Comparison of ENCODE assay signal across 9 cellular contexts in genomic region chr12:108306014-108306501, GRCh38. TPM values are rescaled to one million over a fixed set of nuclear protein-coding genes. Genes with fewer than 3 reads are reported as not detected.
A peak's percentile ranks its signal among the peaks of the same experiment; 100 is the strongest.
DNase-seq lines count a peak whose midpoint lies in the region; ATAC-seq and TF ChIP-seq lines count a peak whose summit lies in the region.
"Had no signal": no experiment of that assay in that cellular context is flagged by ENCODE, and none has a peak within 500 bp of the region (broad histone marks: within the 10 kb centered on the region; RNA-seq: fewer than 3 reads in every experiment).

No MANE protein-coding gene starts in this region.

- no peak for TF ChIP-seq CTCF in uterus (IDR thresholded peaks at IDR 0.05)

- H3K4me3 Mint-ChIP-seq in activated T-cell treated with anti-CD3 and anti-CD28 coated beads, Interleukin-2, amount 50 U/mL, for 72 hours: peak overlapping the region; percentile 13 to 37
- no peak overlapping the region for H3K4me3 Mint-ChIP-seq in activated naive CD4-positive, alpha-beta T cell treated with anti-CD3 and anti-CD28 coated beads for 36 hours
- H3K4me3 Mint-ChIP-seq: B cell had no signal

- peak; percentile 62 to 68 for ATAC-seq in activated T-cell treated with anti-CD3 and anti-CD28 coated beads, Interleukin-2, amount 50 U/mL, for 72 hours (replicated peaks in 1 of 2)
- ATAC-seq in HG03439 (IDR thresholded peaks at IDR 0.05; ENCODE audit: unreplicated experiment) (no peak), HG02852 (IDR thresholded peaks at IDR 0.05; ENCODE audit: unreplicated experiment) (no peak)

- H3K27ac Mint-ChIP-seq in activated T-cell treated with anti-CD3 and anti-CD28 coated beads, Interleukin-2, amount 50 U/mL, for 72 hours: no peak overlapping the region
- no peak overlapping the region for H3K27ac Mint-ChIP-seq in activated naive CD4-positive, alpha-beta T cell treated with anti-CD3 and anti-CD28 coated beads for 36 hours
- H3K27ac Mint-ChIP-seq: B cell had no signal

- CTCF ChIA-PET in activated naive CD4-positive, alpha-beta T cell treated with anti-CD3 and anti-CD28 coated beads for 36 hours (lab: Charles Lee): interaction anchor here (1.4 kb wide), 1 partner anchor 8 kb away, joined by 3 read pairs; no protein-coding TSS in a partner anchor

- H3K36me3 ChIP-seq in duodenal mucosa (ENCODE audit: control insufficient read depth in 1 of 2, insufficient read depth in 2 of 2, low read length in 2 of 2): no peaks in the 10 kb centered on the region
- H3K36me3 ChIP-seq in muscle layer of colon (ENCODE audit: insufficient read depth, low read length): no peaks in the 10 kb centered on the region
- H3K36me3 ChIP-seq in uterus: no peaks in the 10 kb centered on the region

- H3K9me3 ChIP-seq in duodenal mucosa (ENCODE audit: control insufficient read depth in 1 of 2, low read length in 2 of 2) (no peaks in the 10 kb centered on the region), muscle layer of colon (ENCODE audit: low read length) (no peaks in the 10 kb centered on the region), uterus (no peaks in the 10 kb centered on the region)

- H3K4me3 ChIP-seq in duodenal mucosa (ENCODE audit: low read depth in 1 of 2, low read length in 2 of 2) (no peak overlapping the region), muscle layer of colon (ENCODE audit: low read depth in 1 of 2, low read length in 2 of 2) (peak overlapping the region in 1 of 2 donors; percentile 28), uterus (peak overlapping the region; percentile 12)

- peaks cover 23% of the 10 kb centered on the region for H3K4me1 Mint-ChIP-seq in activated T-cell treated with anti-CD3 and anti-CD28 coated beads, Interleukin-2, amount 50 U/mL, for 72 hours (ENCODE audit: low read depth)
- no peaks in the 10 kb centered on the region for H3K4me1 Mint-ChIP-seq in activated naive CD4-positive, alpha-beta T cell treated with anti-CD3 and anti-CD28 coated beads for 36 hours (ENCODE audit: low read depth)
- H3K4me1 Mint-ChIP-seq: B cell had no signal

- H3K27me3 Mint-ChIP-seq in activated T-cell treated with anti-CD3 and anti-CD28 coated beads, Interleukin-2, amount 50 U/mL, for 72 hours (ENCODE audit: low read depth): no peaks in the 10 kb centered on the region
- H3K27me3 Mint-ChIP-seq in activated naive CD4-positive, alpha-beta T cell treated with anti-CD3 and anti-CD28 coated beads for 36 hours (ENCODE audit: low read depth): peaks cover 12% of the 10 kb centered on the region

- H3K36me3 Mint-ChIP-seq in activated T-cell treated with anti-CD3 and anti-CD28 coated beads, Interleukin-2, amount 50 U/mL, for 72 hours (ENCODE audit: insufficient read depth in 2 of 2): no peaks in the 10 kb centered on the region
- H3K36me3 Mint-ChIP-seq in activated naive CD4-positive, alpha-beta T cell treated with anti-CD3 and anti-CD28 coated beads for 36 hours (ENCODE audit: low read depth): no peaks in the 10 kb centered on the region

- H3K4me1 ChIP-seq in duodenal mucosa (ENCODE audit: control insufficient read depth in 1 of 2, insufficient read depth in 2 of 2, low read length in 2 of 2) (peaks cover 19 to 46% of the 10 kb centered on the region in 2 donors), muscle layer of colon (ENCODE audit: insufficient read depth, low read length) (peaks cover 47% of the 10 kb centered on the region), uterus (peaks cover 3 to 20% of the 10 kb centered on the region in 2 donors)

- no peak for DNase-seq in activated T-cell treated with anti-CD3 and anti-CD28 coated beads, Interleukin-2, amount 50 U/mL, for 72 hours
- DNase-seq in activated T-cell treated with anti-CD3 and anti-CD28 coated beads, Interleukin-2, amount 50 U/mL, for 1 hour: no peak
- peak; percentile 58 to 63 for DNase-seq in uterus
- no peak for DNase-seq in activated naive CD4-positive, alpha-beta T cell treated with anti-CD3 and anti-CD28 coated beads for 36 hours

- no peak for TF ChIP-seq POLR2A in uterus (IDR thresholded peaks at IDR 0.05)

- H3K9me3 Mint-ChIP-seq in activated T-cell treated with anti-CD3 and anti-CD28 coated beads, Interleukin-2, amount 50 U/mL, for 72 hours: no peaks in the 10 kb centered on the region
- no peaks in the 10 kb centered on the region for H3K9me3 Mint-ChIP-seq in activated naive CD4-positive, alpha-beta T cell treated with anti-CD3 and anti-CD28 coated beads for 36 hours

- H3K27me3 ChIP-seq in duodenal mucosa (ENCODE audit: control insufficient read depth in 1 of 2, insufficient read depth in 2 of 2, low read length in 2 of 2) (no peaks in the 10 kb centered on the region), muscle layer of colon (ENCODE audit: control insufficient read depth in 1 of 2, insufficient read depth in 2 of 2, low read length in 2 of 2) (no peaks in the 10 kb centered on the region), uterus (no peaks in the 10 kb centered on the region)

- intact Hi-C loops in uterus (cut with DNase I; ENCODE audit: low total_unique reads): no loop called here
- intact Hi-C loops in activated naive CD4-positive, alpha-beta T cell treated with anti-CD3 and anti-CD28 coated beads for 36 hours (cut with micrococcal nuclease): no loop called here

- H3K9ac ChIP-seq in duodenal mucosa (ENCODE audit: low read depth in 1 of 2, low read length in 2 of 2): no peak overlapping the region
- no peak overlapping the region for H3K9ac ChIP-seq in muscle layer of colon (ENCODE audit: low read length)

- H3K27ac ChIP-seq in duodenal mucosa (ENCODE audit: low read depth, low read length) (peak overlapping the region; percentile 37), muscle layer of colon (ENCODE audit: low read depth, low read length) (peak overlapping the region; percentile 4), uterus (peak overlapping the region; percentile 84 to 90)

RNA-seq across cellular contexts. Expression of gene CMKLR1, which starts 33.1 kb away (rescaled TPM):
- total RNA-seq in activated T-cell treated with anti-CD3 and anti-CD28 coated beads, Interleukin-2, amount 50 U/mL, for 72 hours: not detected
- 10 to 100 TPM in 2 of 4 donors, 1 to 10 TPM in 2; 8.2 to 27.1 (median 11.5) TPM for total RNA-seq in uterus
- total RNA-seq in activated naive CD4-positive, alpha-beta T cell treated with anti-CD3 and anti-CD28 coated beads for 36 hours: not detected

Comparison
In these comparisons a context has a peak if more than half of its experiments do, and no peak if none do; other contexts are left out.
1. ATAC-seq: peak in activated T-cell treated with anti-CD3 and anti-CD28 coated beads, Interleukin-2, amount 50 U/mL, for 72 hours (2 of 2); none in HG03439 (single experiment) and HG02852 (single experiment).
2. DNase-seq: peak in uterus (2 of 2); none in activated T-cell treated with anti-CD3 and anti-CD28 coated beads, Interleukin-2, amount 50 U/mL, for 72 hours (0 of 2), activated T-cell treated with anti-CD3 and anti-CD28 coated beads, Interleukin-2, amount 50 U/mL, for 1 hour (single experiment) and activated naive CD4-positive, alpha-beta T cell treated with anti-CD3 and anti-CD28 coated beads for 36 hours (single experiment).
3. H3K27ac ChIP-seq: peak in every context shown above with its lines; median percentile 87 in uterus; 37 in duodenal mucosa; 4 in muscle layer of colon.
4. H3K4me3 ChIP-seq: peak in uterus (2 of 2); none in duodenal mucosa (0 of 2).
5. RNA of gene CMKLR1, which starts 33.1 kb away (total RNA-seq): 8.2 to 27.1 TPM in uterus; not detected in activated T-cell treated with anti-CD3 and anti-CD28 coated beads, Interleukin-2, amount 50 U/mL, for 72 hours and not detected in activated naive CD4-positive, alpha-beta T cell treated with anti-CD3 and anti-CD28 coated beads for 36 hours; every median in the first group is over 4 times any median in the second.